Comparison of ENCODE assay signal across 9 cellular contexts in genomic region chr1:150548324-150548631, GRCh38. TPM values are rescaled to one million over a fixed set of nuclear protein-coding genes. Genes with fewer than 3 reads are reported as not detected.
DNase-seq lines count a peak whose midpoint lies in the region; ATAC-seq and TF ChIP-seq lines count a peak whose summit lies in the region.
"Had no signal": no experiment of that assay in that cellular context is flagged by ENCODE, and none has a peak within 500 bp of the region (broad histone marks: within the 10 kb centered on the region; RNA-seq: fewer than 3 reads in every experiment).

No MANE protein-coding gene starts in this region.

- H3K27ac ChIP-seq in cardiac muscle cell: peak overlapping the region; percentile 61
- H3K27ac ChIP-seq in body of pancreas: peak overlapping the region; percentile 40 to 79 (median 56)
- peak overlapping the region; percentile 53 to 84 for H3K27ac ChIP-seq in lung (ENCODE audit: low read depth in 1 of 2, low read length in 1 of 2)

- TF ChIP-seq CTCF in cardiac muscle cell (IDR thresholded peaks at IDR 0.05; ENCODE audit: low read depth, low read length) (no peak), body of pancreas (IDR thresholded peaks at IDR 0.05) (no peak), lung (IDR thresholded peaks at IDR 0.05; ENCODE audit: control extremely low read depth, extremely low read depth) (no peak), type B pancreatic cell (conservative IDR thresholded peaks at IDR 0.05) (no peak)

- TF ChIP-seq POLR2A in body of pancreas (IDR thresholded peaks at IDR 0.05): no peak

- H3K36me3 ChIP-seq in cardiac muscle cell (no peaks in the 10 kb centered on the region), body of pancreas (replicated peaks in 1 of 2; ENCODE audit: insufficient read depth in 1 of 2, low read depth in 2 of 2) (no peaks in the 10 kb centered on the region), lung (ENCODE audit: control insufficient read depth in 2 of 2, insufficient read depth in 2 of 2, low read length in 2 of 2) (no peaks in the 10 kb centered on the region)

- no peaks in the 10 kb centered on the region for H3K36me3 Mint-ChIP-seq in type B pancreatic cell

- no peak for DNase-seq in cardiac muscle cell (ENCODE audit: low read depth in 1 of 2, low spot score in 1 of 2)
- no peak for DNase-seq in left cardiac atrium
- no peak for DNase-seq in body of pancreas
- no peak for DNase-seq in lung (ENCODE audit: low spot score)
- DNase-seq in type B pancreatic cell (ENCODE audit: extremely low spot score, unreplicated experiment): no peak
- DNase-seq in effector CD4-positive, alpha-beta T cell: no peak

- 37 to 45% methylated on average over 4 of the region's 4 CpGs for WGBS in body of pancreas, 2 donors
- whole genome bisulfite sequencing in lung, 2 donors: 49 to 52% methylated on average over 4 of the region's 4 CpGs

- H3K4me3 Mint-ChIP-seq in type B pancreatic cell: peak overlapping the region; percentile 87

- H3K27ac Mint-ChIP-seq in type B pancreatic cell: peak overlapping the region; percentile 80

- intact Hi-C loops in left cardiac atrium (cut with DNase I): no loop called here
- intact Hi-C loops in body of pancreas (cut with DNase I): no loop called here

- ATAC-seq in left cardiac atrium (no peak), body of pancreas (no peak), lung (ENCODE audit: insufficient read depth, low FRiP score) (no peak), HG02885 (IDR thresholded peaks at IDR 0.05; ENCODE audit: poor library complexity, unreplicated experiment) (no peak), GM19397 (IDR thresholded peaks at IDR 0.05; ENCODE audit: unreplicated experiment) (no peak)

- H3K27me3 ChIP-seq in cardiac muscle cell: no peaks in the 10 kb centered on the region
- no peaks in the 10 kb centered on the region for H3K27me3 ChIP-seq in body of pancreas
- H3K27me3 ChIP-seq in lung (ENCODE audit: control insufficient read depth, insufficient read depth): no peaks in the 10 kb centered on the region

- H3K27me3 Mint-ChIP-seq in type B pancreatic cell: peaks cover 4% of the 10 kb centered on the region

- H3K4me1 ChIP-seq in cardiac muscle cell (ENCODE audit: low read depth) (peaks cover 20% of the 10 kb centered on the region), body of pancreas (peaks cover 29% of the 10 kb centered on the region), lung (ENCODE audit: control insufficient read depth in 2 of 2, insufficient read depth in 2 of 2, low read length in 2 of 2) (peaks cover 5 to 25% of the 10 kb centered on the region in 2 donors)

- H3K9me3 ChIP-seq in cardiac muscle cell (ENCODE audit: low read depth) (no peaks in the 10 kb centered on the region), body of pancreas (no peaks in the 10 kb centered on the region), lung (ENCODE audit: control insufficient read depth in 2 of 2, insufficient read depth in 1 of 2, low read length in 1 of 2) (no peaks in the 10 kb centered on the region)

- H3K4me3 ChIP-seq in cardiac muscle cell: peak overlapping the region; percentile 43
- no peak overlapping the region for H3K4me3 ChIP-seq in body of pancreas
- no peak overlapping the region for H3K4me3 ChIP-seq in lung

- no peaks in the 10 kb centered on the region for H3K9me3 Mint-ChIP-seq in type B pancreatic cell

- H3K4me1 Mint-ChIP-seq in type B pancreatic cell (ENCODE audit: unreplicated experiment): peaks cover 36% of the 10 kb centered on the region

RNA-seq across cellular contexts. Expression of gene ADAMTSL4, which starts 0.9 kb away (rescaled TPM):
- total RNA-seq in cardiac muscle cell: 28.8 and 44.2 TPM in 2 replicates
- 51.9 and 65.5 TPM in 2 replicates for polyA plus RNA-seq in cardiac muscle cell
- total RNA-seq in left cardiac atrium: 10 to 100 TPM; 31.5 to 62.5 TPM
- 1 to 10 TPM; 4.7 to 7.6 TPM for total RNA-seq in body of pancreas
- 100 to 1,000 TPM in 1 of 2 donors, 10 to 100 TPM in 1; 23.2 to 104 TPM for total RNA-seq in lung
- 10 to 100 TPM; 36.4 to 59.5 TPM for polyA plus RNA-seq in lung
- 12.5 and 24.6 TPM in 2 replicates for total RNA-seq in type B pancreatic cell (ENCODE audit: low replicate concordance)
- total RNA-seq: Daoy had no signal

RNA-seq across cellular contexts. Expression of gene MCL1, which starts 31.1 kb away (rescaled TPM):
- total RNA-seq in cardiac muscle cell (96.5 and 101 TPM in 2 replicates), left cardiac atrium (100 to 1,000 TPM; 103 to 146 TPM), body of pancreas (100 to 1,000 TPM; 211 to 223 TPM), lung (100 to 1,000 TPM; 293 to 336 TPM), type B pancreatic cell (ENCODE audit: low replicate concordance) (187 and 280 TPM in 2 replicates)
- polyA plus RNA-seq in cardiac muscle cell (61.2 and 65.2 TPM in 2 replicates), lung (100 to 1,000 TPM; 109 to 307 TPM)

RNA-seq across cellular contexts. Expression of gene FALEC, which starts 32.7 kb away (rescaled TPM):
- total RNA-seq in cardiac muscle cell: 3.9 TPM in 1 of 2 replicates, not detected in the other
- polyA plus RNA-seq in cardiac muscle cell: 4.7 and 6.2 TPM in 2 replicates
- total RNA-seq in left cardiac atrium: not detected
- total RNA-seq in body of pancreas: not detected
- total RNA-seq in lung: not detected
- polyA plus RNA-seq in lung: under 1 TPM in 1 of 2 donors, not detected in 1; 0.09 TPM
- 0.55 and 0.80 TPM in 2 replicates for total RNA-seq in type B pancreatic cell (ENCODE audit: low replicate concordance)
- total RNA-seq: Daoy had no signal

RNA-seq across cellular contexts. Expression of gene ECM1, which starts 40.4 kb away (rescaled TPM):
- total RNA-seq in cardiac muscle cell: 0.78 and 1.9 TPM in 2 replicates
- 1.9 and 2.9 TPM in 2 replicates for polyA plus RNA-seq in cardiac muscle cell
- 10 to 100 TPM; 40.6 to 42.2 TPM for total RNA-seq in left cardiac atrium
- 1 to 10 TPM; 1.3 to 2.1 TPM for total RNA-seq in body of pancreas
- total RNA-seq in lung: 10 to 100 TPM in 1 of 2 donors, 1 to 10 TPM in 1; 1.2 to 20.0 TPM
- polyA plus RNA-seq in lung: 10 to 100 TPM in 1 of 2 donors, 1 to 10 TPM in 1; 9.0 to 12.3 TPM
- 31.5 and 33.8 TPM in 2 replicates for total RNA-seq in type B pancreatic cell (ENCODE audit: low replicate concordance)
